Comparison of ENCODE assay signal across 13 cellular contexts in the genomic region with DNA sequence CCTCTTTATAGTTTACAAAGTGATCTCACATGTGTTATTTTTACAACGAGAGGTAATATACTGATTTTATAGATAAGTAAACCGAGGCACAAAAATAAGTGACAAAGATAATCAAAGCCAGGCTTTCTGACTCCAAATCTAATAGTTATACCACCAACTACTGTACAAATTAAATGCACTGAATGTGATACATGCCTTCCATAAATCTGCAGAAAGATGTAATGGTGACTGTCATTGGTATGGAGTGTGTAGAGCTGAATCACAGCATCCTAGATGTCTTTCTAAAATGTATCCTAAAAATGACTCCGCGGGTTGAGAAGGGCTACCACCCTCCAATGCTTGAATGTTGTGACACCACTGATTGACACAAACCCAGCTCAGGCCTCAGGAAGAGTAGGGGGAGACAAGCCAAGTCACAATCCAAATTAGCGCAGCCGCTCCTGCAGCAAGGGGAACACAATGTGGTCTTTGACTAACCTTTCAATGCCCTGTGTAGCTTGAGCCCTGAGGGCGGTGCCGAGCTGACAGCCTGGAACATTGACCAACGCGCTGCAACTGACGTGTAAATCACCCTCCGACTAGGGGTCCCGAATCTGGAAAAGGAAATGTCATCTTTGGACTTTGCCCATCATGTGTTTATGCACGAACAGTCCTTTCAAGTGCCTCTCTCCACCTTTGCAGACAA.
"Had no signal": no experiment of that assay in that cellular context is flagged by ENCODE, and none has a peak within 500 bp of the region (broad histone marks: within the 10 kb centered on the region; RNA-seq: fewer than 3 reads in every experiment).

No MANE protein-coding gene starts in this region.

- H3K27me3 ChIP-seq: ovary had no signal

- H3K27ac Mint-ChIP-seq: activated CD4-positive, alpha-beta memory T cell treated with anti-CD3 and anti-CD28 coated beads for 36 hours; activated naive CD8-positive, alpha-beta T cell; dendritic cell treated with granulocyte-macrophage colony-stimulating factor and Interleukin-4, amounts not matched to agents 40 ng/mL and 50 ng/mL, for 4 days; stimulated activated effector memory CD8-positive, alpha-beta T cell treated with anti-CD3 and anti-CD28 coated beads, Interleukin-12 subunit alpha, Interleukin-12 subunit beta, amount 100 ng/mL, for 72 hours had no signal

- H3K36me3 ChIP-seq: ovary had no signal

- H3K27me3 Mint-ChIP-seq: activated CD4-positive, alpha-beta memory T cell treated with anti-CD3 and anti-CD28 coated beads for 36 hours; dendritic cell treated with granulocyte-macrophage colony-stimulating factor and Interleukin-4, amounts not matched to agents 40 ng/mL and 50 ng/mL, for 4 days had no signal

- H3K36me3 Mint-ChIP-seq: activated CD4-positive, alpha-beta memory T cell treated with anti-CD3 and anti-CD28 coated beads for 36 hours; activated naive CD8-positive, alpha-beta T cell; stimulated activated effector memory CD8-positive, alpha-beta T cell treated with anti-CD3 and anti-CD28 coated beads, Interleukin-12 subunit alpha, Interleukin-12 subunit beta, amount 100 ng/mL, for 72 hours had no signal

- H3K9me3 Mint-ChIP-seq: activated CD4-positive, alpha-beta memory T cell treated with anti-CD3 and anti-CD28 coated beads for 36 hours; activated T-cell treated with anti-CD3 and anti-CD28 coated beads, Interleukin-2, amount 50 U/mL, for 4 hours; dendritic cell treated with granulocyte-macrophage colony-stimulating factor and Interleukin-4, amounts not matched to agents 40 ng/mL and 50 ng/mL, for 4 days; immature natural killer cell; nephron progenitor cell had no signal

- H3K9me3 ChIP-seq: ovary had no signal

- H3K4me3 Mint-ChIP-seq: activated CD4-positive, alpha-beta memory T cell treated with anti-CD3 and anti-CD28 coated beads for 36 hours; activated naive CD8-positive, alpha-beta T cell; activated T-cell treated with anti-CD3 and anti-CD28 coated beads, Interleukin-2, amount 50 U/mL, for 4 hours; dendritic cell treated with granulocyte-macrophage colony-stimulating factor and Interleukin-4, amounts not matched to agents 40 ng/mL and 50 ng/mL, for 4 days; immature natural killer cell; stimulated activated effector memory CD8-positive, alpha-beta T cell treated with anti-CD3 and anti-CD28 coated beads, Interleukin-12 subunit alpha, Interleukin-12 subunit beta, amount 100 ng/mL, for 72 hours had no signal

- H3K4me3 ChIP-seq: ovary, skin epidermis had no signal

- DNase-seq: activated CD4-positive, alpha-beta memory T cell treated with anti-CD3 and anti-CD28 coated beads for 36 hours; activated effector memory CD4-positive, alpha-beta T cell treated with anti-CD3 and anti-CD28 coated beads, Interleukin-2, amount 50 U/mL, for 16 hours; activated T-cell treated with anti-CD3 and anti-CD28 coated beads, Interleukin-2, amount 50 U/mL, for 4 hours; cerebellar nuclear complex; immature natural killer cell; left colon; nephron progenitor cell; ovary had no signal

- ATAC-seq: activated T-cell treated with anti-CD3 and anti-CD28 coated beads, Interleukin-2, amount 50 U/mL, for 4 hours; esophagus mucosa; left colon; stimulated activated effector memory CD8-positive, alpha-beta T cell treated with anti-CD3 and anti-CD28 coated beads, Interleukin-12 subunit alpha, Interleukin-12 subunit beta, amount 100 ng/mL, for 72 hours had no signal

- H3K27ac ChIP-seq: ovary, skin epidermis had no signal
